Comparison of ENCODE assay signal across 1 cellular context in genomic region chr1:224780736-224781135, GRCh38.
TF ChIP-seq lines count a peak whose summit lies in the region.

No MANE protein-coding gene starts in this region.

TF ChIP-seq in HEK293, 187 proteins besides CTCF, POLR2A, EP300 and RAD21 (continued from another document):
- no peak for TF ChIP-seq ZBTB26 (tag by site-specific recombination; optimal IDR thresholded peaks at IDR 0.05)
TF ChIP-seq in HEK293: peak in this region for 4.
